ENCODE assay signal across 14 cellular contexts in the genomic region with DNA sequence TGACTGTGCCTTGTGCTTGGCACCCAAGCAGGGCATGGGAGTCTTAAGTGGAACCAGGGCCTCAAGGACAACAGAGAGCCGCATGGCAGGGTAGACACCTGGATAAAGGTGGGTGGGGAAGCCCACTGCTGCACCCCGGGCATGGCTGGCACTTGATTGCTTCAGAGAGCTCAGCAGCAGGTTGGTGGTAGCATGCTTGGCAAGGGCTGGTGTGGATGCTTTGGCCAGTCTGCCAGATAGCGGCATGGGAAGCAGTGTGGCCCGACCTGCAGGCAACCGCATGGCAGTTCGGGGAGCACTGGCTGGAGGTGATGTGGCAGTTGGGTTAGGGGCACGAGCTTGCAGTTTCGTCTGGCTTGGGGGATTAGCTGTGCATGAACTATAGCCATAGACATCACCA. TPM values are rescaled to one million over a fixed set of nuclear protein-coding genes. Genes with fewer than 3 reads are reported as not detected.
"Had no signal": no experiment of that assay in that cellular context is flagged by ENCODE, and none has a peak within 500 bp of the region (broad histone marks: within the 10 kb centered on the region; RNA-seq: fewer than 3 reads in every experiment).

No MANE protein-coding gene starts in this region.

- H3K4me3 ChIP-seq: ascending aorta, breast epithelium, left ventricle myocardium inferior, mucosa of descending colon, pancreas had no signal

- H3K27me3 ChIP-seq: ascending aorta, breast epithelium, foreskin keratinocyte, pancreas had no signal

- H3K9me3 ChIP-seq: ascending aorta, breast epithelium, left ventricle myocardium inferior, mucosa of descending colon, pancreas had no signal

- H3K27me3 Mint-ChIP-seq: activated CD4-positive, alpha-beta T cell treated with anti-CD3 and anti-CD28 coated beads, Interleukin-2, amount 10 ng/mL, durations not matched to agents 7 days and 5 days had no signal

- H3K9me3 Mint-ChIP-seq: activated CD4-positive, alpha-beta T cell treated with anti-CD3 and anti-CD28 coated beads, Interleukin-2, amount 10 ng/mL, durations not matched to agents 7 days and 5 days; dendritic cell treated with granulocyte-macrophage colony-stimulating factor and Interleukin-4, amounts not matched to agents 40 ng/mL and 50 ng/mL, for 4 days had no signal

- DNase-seq: activated CD4-positive, alpha-beta T cell treated with anti-CD3 and anti-CD28 coated beads, Interleukin-2, amount 10 ng/mL, durations not matched to agents 7 days and 5 days; activated effector memory CD4-positive, alpha-beta T cell treated with anti-CD3 and anti-CD28 coated beads, Interleukin-2, amount 50 U/mL, for 16 hours; effector memory CD4-positive, alpha-beta T cell; foreskin keratinocyte; glutamatergic neuron; left ventricle myocardium inferior; pancreas; stimulated activated CD4-positive, alpha-beta T cell treated with anti-CD3 and anti-CD28 coated beads, Interleukin-1b, Interleukin-23, amount 100 ng/mL, for 48 hours had no signal

- H3K27ac Mint-ChIP-seq: activated CD4-positive, alpha-beta T cell treated with anti-CD3 and anti-CD28 coated beads, Interleukin-2, amount 10 ng/mL, durations not matched to agents 7 days and 5 days; dendritic cell treated with granulocyte-macrophage colony-stimulating factor and Interleukin-4, amounts not matched to agents 40 ng/mL and 50 ng/mL, for 4 days had no signal

- H3K27ac ChIP-seq: ascending aorta, breast epithelium, foreskin keratinocyte, left ventricle myocardium inferior, pancreas had no signal

- FAIRE-seq: pancreas, urothelium cell line had no signal

- ATAC-seq: foreskin keratinocyte, mucosa of descending colon, pancreas had no signal

- H3K4me3 Mint-ChIP-seq: dendritic cell treated with granulocyte-macrophage colony-stimulating factor and Interleukin-4, amounts not matched to agents 40 ng/mL and 50 ng/mL, for 4 days had no signal

RNA-seq across cellular contexts. Expression of a gene that starts 30.8 kb away (rescaled TPM):
- total RNA-seq: activated CD4-positive, alpha-beta T cell treated with anti-CD3 and anti-CD28 coated beads, Interleukin-2, amount 10 ng/mL, durations not matched to agents 7 days and 5 days; activated CD8-positive, alpha-beta memory T cell treated with anti-CD3 and anti-CD28 coated beads for 36 hours had no signal
